ENCODE assay signal across 26 cellular contexts in the genomic region with DNA sequence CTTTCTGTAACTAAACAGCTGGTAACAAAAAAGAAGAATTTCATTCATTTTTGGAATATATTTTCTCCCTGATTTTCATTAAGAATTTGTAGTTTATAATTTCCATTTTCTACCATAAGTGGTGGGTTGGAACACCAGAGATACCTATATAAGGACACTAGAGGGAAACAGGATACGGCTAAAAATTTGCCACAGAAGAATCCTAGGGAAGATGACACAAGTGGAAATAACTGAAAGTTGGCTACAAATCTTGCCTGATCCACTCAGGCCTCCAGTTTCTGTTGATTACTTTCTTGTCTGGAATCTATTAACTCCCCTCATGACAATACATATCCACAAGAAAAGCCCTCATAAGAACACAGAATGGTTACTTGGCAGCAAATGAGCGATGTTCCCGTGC. TPM values are rescaled to one million over a fixed set of nuclear protein-coding genes. Genes with fewer than 3 reads are reported as not detected.
"Had no signal": no experiment of that assay in that cellular context is flagged by ENCODE, and none has a peak within 500 bp of the region (broad histone marks: within the 10 kb centered on the region; RNA-seq: fewer than 3 reads in every experiment).

No MANE protein-coding gene starts in this region.

- DNase-seq: activated B cell treated with CpG ODN at 0.5 μM for 24 hours; activated CD4-positive, alpha-beta T cell treated with anti-CD3 and anti-CD28 coated beads for 36 hours; activated CD4-positive, alpha-beta T cell treated with anti-CD3 and anti-CD28 coated beads, Interleukin-2, amount 50 U/mL, for 4 hours; activated CD8-positive, alpha-beta memory T cell treated with anti-CD3 and anti-CD28 coated beads for 24 hours; activated CD8-positive, alpha-beta memory T cell treated with anti-CD3 and anti-CD28 coated beads, Interleukin-2, amount 50 U/mL, for 4 hours; activated naive CD4-positive, alpha-beta T cell; activated T-cell treated with anti-CD3 and anti-CD28 coated beads, Interleukin-2, amount 50 U/mL, for 4 hours; effector memory CD4-positive, alpha-beta T cell; kidney; naive thymus-derived CD8-positive, alpha-beta T cell; psoas muscle; stimulated activated CD4-positive, alpha-beta T cell treated with anti-CD3 and anti-CD28 coated beads, Interleukin-2, amount 100 ng/mL, for 24 hours; stimulated activated naive CD8-positive, alpha-beta T cell treated with anti-CD3 and anti-CD28 coated beads, Interleukin-15, amount 100 ng/mL, for 72 hours; tibial artery had no signal

- H3K4me1 Mint-ChIP-seq: activated B cell treated with CpG ODN at 0.5 μM for 24 hours; activated CD4-positive, alpha-beta T cell treated with anti-CD3 and anti-CD28 coated beads for 36 hours; central memory CD8-positive, alpha-beta T cell; naive thymus-derived CD8-positive, alpha-beta T cell; stimulated activated effector memory CD8-positive, alpha-beta T cell treated with anti-CD3 and anti-CD28 coated beads, Interleukin-12 subunit alpha, Interleukin-12 subunit beta, amount 100 ng/mL, for 72 hours; stimulated activated naive CD8-positive, alpha-beta T cell treated with anti-CD3 and anti-CD28 coated beads, Interleukin-15, amount 100 ng/mL, for 72 hours had no signal

- H3K36me3 Mint-ChIP-seq: activated naive CD8-positive, alpha-beta T cell; naive thymus-derived CD8-positive, alpha-beta T cell; stimulated activated effector memory CD8-positive, alpha-beta T cell treated with anti-CD3 and anti-CD28 coated beads, Interleukin-12 subunit alpha, Interleukin-12 subunit beta, amount 100 ng/mL, for 72 hours had no signal

- H3K27me3 ChIP-seq: esophagus muscularis mucosa, right atrium auricular region, tibial artery had no signal

- H3K27ac Mint-ChIP-seq: activated B cell treated with CpG ODN at 0.5 μM for 24 hours; activated CD4-positive, alpha-beta T cell treated with anti-CD3 and anti-CD28 coated beads for 36 hours; activated naive CD8-positive, alpha-beta T cell; activated T-helper 2 cell treated with anti-CD3 and anti-CD28 coated beads, Interferon-gamma antibody, Interleukin-2, Interleukin-4, amounts not matched to agents 10 μg/mL and 5 μg/mL and 100 μg/mL, durations not matched to agents 14 hours and 24 hours and 36 hours; mesothelial cell of epicardium; naive thymus-derived CD8-positive, alpha-beta T cell; stimulated activated effector memory CD8-positive, alpha-beta T cell treated with anti-CD3 and anti-CD28 coated beads, Interleukin-12 subunit alpha, Interleukin-12 subunit beta, amount 100 ng/mL, for 72 hours; stimulated activated naive CD8-positive, alpha-beta T cell treated with anti-CD3 and anti-CD28 coated beads, Interleukin-15, amount 100 ng/mL, for 72 hours; T-helper 1 cell treated with Interleukin-12 subunit alpha and Interleukin-12 subunit beta and Interleukin-4 antibody, amounts not matched to agents 30 μg/mL and 1 μg/mL, for 36 hours had no signal

- H3K27me3 Mint-ChIP-seq: activated B cell treated with CpG ODN at 0.5 μM for 24 hours; activated CD4-positive, alpha-beta T cell treated with anti-CD3 and anti-CD28 coated beads for 36 hours; central memory CD8-positive, alpha-beta T cell; stimulated activated naive CD8-positive, alpha-beta T cell treated with anti-CD3 and anti-CD28 coated beads, Interleukin-15, amount 100 ng/mL, for 72 hours had no signal

- H3K27ac ChIP-seq: esophagus muscularis mucosa, psoas muscle, right atrium auricular region, tibial artery had no signal

- H3K9me3 ChIP-seq: esophagus muscularis mucosa, psoas muscle, right atrium auricular region, tibial artery had no signal

- H3K36me3 ChIP-seq: esophagus muscularis mucosa, right atrium auricular region had no signal

- H3K4me1 ChIP-seq: esophagus muscularis mucosa, psoas muscle, right atrium auricular region had no signal

- H3K9me3 Mint-ChIP-seq: activated B cell treated with CpG ODN at 0.5 μM for 24 hours; activated T-cell treated with anti-CD3 and anti-CD28 coated beads, Interleukin-2, amount 50 U/mL, for 4 hours; activated T-helper 2 cell treated with anti-CD3 and anti-CD28 coated beads, Interferon-gamma antibody, Interleukin-2, Interleukin-4, amounts not matched to agents 10 μg/mL and 5 μg/mL and 100 μg/mL, durations not matched to agents 14 hours and 24 hours and 36 hours; central memory CD8-positive, alpha-beta T cell; mesothelial cell of epicardium; naive thymus-derived CD8-positive, alpha-beta T cell; stimulated activated effector memory CD8-positive, alpha-beta T cell treated with anti-CD3 and anti-CD28 coated beads, Interleukin-12 subunit alpha, Interleukin-12 subunit beta, amount 100 ng/mL, for 72 hours; stimulated activated naive CD8-positive, alpha-beta T cell treated with anti-CD3 and anti-CD28 coated beads, Interleukin-15, amount 100 ng/mL, for 72 hours; T-helper 1 cell treated with Interleukin-12 subunit alpha and Interleukin-12 subunit beta and Interleukin-4 antibody, amounts not matched to agents 30 μg/mL and 1 μg/mL, for 36 hours had no signal

- H3K4me3 Mint-ChIP-seq: activated B cell treated with CpG ODN at 0.5 μM for 24 hours; activated CD4-positive, alpha-beta T cell treated with anti-CD3 and anti-CD28 coated beads for 36 hours; activated naive CD8-positive, alpha-beta T cell; activated T-cell treated with anti-CD3 and anti-CD28 coated beads, Interleukin-2, amount 50 U/mL, for 4 hours; central memory CD8-positive, alpha-beta T cell; mesothelial cell of epicardium; naive thymus-derived CD8-positive, alpha-beta T cell; stimulated activated effector memory CD8-positive, alpha-beta T cell treated with anti-CD3 and anti-CD28 coated beads, Interleukin-12 subunit alpha, Interleukin-12 subunit beta, amount 100 ng/mL, for 72 hours; stimulated activated naive CD8-positive, alpha-beta T cell treated with anti-CD3 and anti-CD28 coated beads, Interleukin-15, amount 100 ng/mL, for 72 hours; T-helper 1 cell treated with Interleukin-12 subunit alpha and Interleukin-12 subunit beta and Interleukin-4 antibody, amounts not matched to agents 30 μg/mL and 1 μg/mL, for 36 hours had no signal

- ATAC-seq: activated CD4-positive, alpha-beta T cell treated with anti-CD3 and anti-CD28 coated beads for 36 hours; activated T-cell treated with anti-CD3 and anti-CD28 coated beads, Interleukin-2, amount 50 U/mL, for 4 hours; naive thymus-derived CD8-positive, alpha-beta T cell; stimulated activated effector memory CD8-positive, alpha-beta T cell treated with anti-CD3 and anti-CD28 coated beads, Interleukin-12 subunit alpha, Interleukin-12 subunit beta, amount 100 ng/mL, for 72 hours; stimulated activated naive CD8-positive, alpha-beta T cell treated with anti-CD3 and anti-CD28 coated beads, Interleukin-15, amount 100 ng/mL, for 72 hours had no signal

- FAIRE-seq: astrocyte, colon, kidney had no signal

- H3K4me3 ChIP-seq: esophagus muscularis mucosa, psoas muscle, right atrium auricular region, skin epidermis, tibial artery had no signal

RNA-seq across cellular contexts. Expression of a gene that starts 46.8 kb away (rescaled TPM):
- total RNA-seq: activated B cell treated with CpG ODN at 0.5 μM for 24 hours; activated CD4-positive, alpha-beta T cell treated with anti-CD3 and anti-CD28 coated beads for 36 hours; activated T-helper 2 cell treated with anti-CD3 and anti-CD28 coated beads, Interferon-gamma antibody, Interleukin-2, Interleukin-4, amounts not matched to agents 10 μg/mL and 5 μg/mL and 100 μg/mL, durations not matched to agents 14 hours and 24 hours and 36 hours; lung microvascular endothelial cell; naive thymus-derived CD8-positive, alpha-beta T cell had no signal
- polyA plus RNA-seq: naive thymus-derived CD8-positive, alpha-beta T cell had no signal
